Comparison of ENCODE assay signal across 7 cellular contexts in the genomic region with DNA sequence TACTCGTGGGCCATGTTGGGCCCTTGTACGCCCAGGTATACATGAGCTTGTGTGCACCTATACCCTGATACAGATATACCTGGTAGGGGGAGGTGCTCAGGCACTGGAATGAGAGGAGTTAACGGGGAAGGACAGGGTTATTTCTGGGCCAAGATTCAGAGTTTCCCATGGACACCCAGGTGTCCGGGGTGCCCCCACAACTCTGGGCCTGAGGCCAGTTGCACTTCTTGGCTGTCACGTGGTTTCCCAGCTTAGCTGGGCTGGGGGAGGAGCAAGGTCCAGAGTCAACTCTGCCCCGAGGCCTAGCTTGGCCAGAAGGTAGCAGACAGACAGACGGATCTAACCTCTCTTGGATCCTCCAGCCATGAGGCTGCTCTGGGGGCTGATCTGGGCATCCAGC. TPM values are rescaled to one million over a fixed set of nuclear protein-coding genes. Genes with fewer than 3 reads are reported as not detected.
DNase-seq lines count a peak whose midpoint lies in the region; ATAC-seq, FAIRE-seq and TF ChIP-seq lines count a peak whose summit lies in the region.
"Not testable (repeated sequence)": the region's sequence is repeated elsewhere in the genome, so short reads cannot be mapped to it uniquely, and the experiment has no call there.

C4A (plus strand) TSS at position 314 of the 400 bp plus-strand sequence; CDS start at position 365, 51 bp downstream.

- H4K20me1 ChIP-seq in SK-N-SH (ENCODE audit: insufficient read depth); HepG2 (ENCODE audit: insufficient read depth, low read length): not testable (repeated sequence)

- H3K9ac ChIP-seq in SK-N-SH; colonic mucosa (ENCODE audit: low read depth in 2 of 2, low read length in 2 of 2); HepG2 (ENCODE audit: insufficient read depth, low read depth, low read length): not testable (repeated sequence)

- not testable (repeated sequence) for BruUV-seq in HepG2 (replicated peaks; lab: Mats Ljungman, UMichigan)

- intact Hi-C loops in colonic mucosa (cut with DNase I); heart right ventricle (cut with DNase I); HepG2 (cut with micrococcal nuclease; ENCODE audit: unreplicated experiment); sigmoid colon (cut with DNase I); thyroid gland (cut with DNase I): not testable (repeated sequence)

- H2AFZ ChIP-seq in SK-N-SH (ENCODE audit: low read depth); HepG2 (ENCODE audit: low read length): not testable (repeated sequence)

- TF ChIP-seq RAD21 in SK-N-SH (IDR thresholded peaks at IDR 0.05; ENCODE audit: low read length); HepG2 (CRISPR knock-in tag; IDR thresholded peaks at IDR 0.05): not testable (repeated sequence)

- TF ChIP-seq POLR2A in HepG2 (IDR thresholded peaks at IDR 0.05; ENCODE audit: insufficient read depth in 1 of 2, low read depth in 2 of 2, low read length in 2 of 2); sigmoid colon (IDR thresholded peaks at IDR 0.05); thyroid gland (IDR thresholded peaks at IDR 0.05): not testable (repeated sequence)

- H3K36me3 ChIP-seq in SK-N-SH (replicated peaks in 1 of 2; ENCODE audit: control insufficient read depth in 1 of 2, insufficient read depth in 2 of 2, low read length in 1 of 2), result peaks cover 8 to 17% of the 10 kb centered on the region in 2 experiments
- not testable (repeated sequence) for H3K36me3 ChIP-seq in colonic mucosa; HepG2 (replicated peaks in 1 of 2; ENCODE audit: control insufficient read depth in 1 of 2, insufficient read depth in 2 of 2, low read length in 2 of 2); thyroid gland
- H3K36me3 ChIP-seq in heart right ventricle, result peaks cover 0 to 22% (median 8%) of the 10 kb centered on the region in 9 donors
- peaks cover 0 to 11% (median 9%) of the 10 kb centered on the region in 4 donors for H3K36me3 ChIP-seq in sigmoid colon

- H3K27me3 ChIP-seq in SK-N-SH (ENCODE audit: insufficient read depth); colonic mucosa; heart right ventricle; HepG2 (ENCODE audit: control insufficient read depth in 1 of 2, insufficient read depth in 2 of 2, low read length in 2 of 2); sigmoid colon; thyroid gland: not testable (repeated sequence)

- ATAC-seq in heart right ventricle (peak; percentile 60 to 95 (median 86)), HepG2 (peak; percentile 85), omental fat pad (ENCODE audit: low FRiP score) (peak; percentile 69)

- DNase-seq in SK-N-SH; colonic mucosa; heart right ventricle; HepG2 (ENCODE audit: low spot score); omental fat pad (ENCODE audit: low spot score); sigmoid colon; thyroid gland: not testable (repeated sequence)

- peak; percentile 64 for FAIRE-seq in HepG2 (lab: Jason Lieb, UNC)

- not testable (repeated sequence) for H3K79me2 ChIP-seq in SK-N-SH (ENCODE audit: insufficient read depth); HepG2 (ENCODE audit: insufficient read depth, low read length)

- TF ChIP-seq EP300 in SK-N-SH (IDR thresholded peaks at IDR 0.05; ENCODE audit: borderline replicate concordance in 1 of 2, low read depth in 1 of 2, low read length in 1 of 2); HepG2 (IDR thresholded peaks at IDR 0.05; ENCODE audit: low read depth in 2 of 2, low read length in 2 of 2); HepG2 (CRISPR knock-in tag; IDR thresholded peaks at IDR 0.05; ENCODE audit: borderline replicate concordance); sigmoid colon (IDR thresholded peaks at IDR 0.05): not testable (repeated sequence)

- CTCF ChIA-PET in SK-N-SH (lab: Yijun Ruan, JAX); HepG2 (lab: Yijun Ruan, JAX; ENCODE audit: low intra/inter-chr PET ratio, low total read pairs): not testable (repeated sequence)

- not testable (repeated sequence) for H3K27ac ChIP-seq in SK-N-SH (ENCODE audit: low read depth in 2 of 2, low read length in 1 of 2); colonic mucosa; heart right ventricle; HepG2 (ENCODE audit: extremely low read length, insufficient read depth, low read length); sigmoid colon; thyroid gland

- not testable (repeated sequence) for H3K9me2 ChIP-seq in SK-N-SH

- not testable (repeated sequence) for H3K4me2 ChIP-seq in SK-N-SH; HepG2 (ENCODE audit: low read depth, low read length)

- POLR2A ChIA-PET in SK-N-SH (lab: Yijun Ruan, JAX); HepG2 (lab: Yijun Ruan, JAX): not testable (repeated sequence)

- not testable (repeated sequence) for H3F3A ChIP-seq in SK-N-SH (replicated peaks; ENCODE audit: insufficient read depth)

- WGBS in SK-N-SH (ENCODE audit: low lambda C conversion rate), result no CpG with 5 or more reads among the region's 7 CpGs
- no CpG with 5 or more reads among the region's 7 CpGs for WGBS in heart right ventricle, 2 donors
- WGBS in HepG2 (ENCODE audit: low lambda C conversion rate), result no CpG with 5 or more reads among the region's 7 CpGs
- WGBS in sigmoid colon, 2 donors, result no CpG with 5 or more reads among the region's 7 CpGs
- WGBS in thyroid gland, 2 donors, result no CpG with 5 or more reads among the region's 7 CpGs

- not testable (repeated sequence) for TF ChIP-seq CTCF in SK-N-SH (IDR thresholded peaks at IDR 0.05); colonic mucosa (IDR thresholded peaks at IDR 0.05); heart right ventricle (IDR thresholded peaks at IDR 0.05); HepG2 (CRISPR knock-in tag; IDR thresholded peaks at IDR 0.05); omental fat pad (IDR thresholded peaks at IDR 0.05); sigmoid colon (IDR thresholded peaks at IDR 0.05); thyroid gland (IDR thresholded peaks at IDR 0.05)

- H3K4me1 ChIP-seq in SK-N-SH (ENCODE audit: control insufficient read depth in 1 of 2, insufficient read depth in 2 of 2, low read depth in 1 of 2, low read length in 1 of 2); colonic mucosa; heart right ventricle; HepG2 (ENCODE audit: insufficient read depth, low read length); sigmoid colon; thyroid gland: not testable (repeated sequence)

- in situ Hi-C loops in HepG2 (cut with HindIII; ENCODE audit: extremely low pct_ligation_motif_present, low pct_unique_long_range_greater_than_20kb), result not testable (repeated sequence)

- not testable (repeated sequence) for H3K9me3 ChIP-seq in SK-N-SH; colonic mucosa; heart right ventricle; HepG2 (ENCODE audit: low read length); sigmoid colon; thyroid gland

- not testable (repeated sequence) for H3K4me3 ChIP-seq in SK-N-SH (ENCODE audit: low read depth in 2 of 2, low read length in 1 of 2); colonic mucosa; heart right ventricle; HepG2 (replicated peaks in 1 of 3; ENCODE audit: insufficient read depth in 1 of 3, low read depth in 2 of 3, low read length in 3 of 3); sigmoid colon; thyroid gland (replicated peaks in 1 of 3)

RNA-seq across cellular contexts. Expression of gene C4A, which starts in this region (rescaled TPM):
- polyA plus RNA-seq in SK-N-SH (2012; rRNA removed) (9.9 and 11.4 TPM in 2 replicates), heart right ventricle (10 to 100 TPM; 30.1 to 36.9 TPM), HepG2 (2011; rRNA removed) (478 and 755 TPM in 2 replicates), sigmoid colon (10 to 100 TPM in 1 of 3 donors, 1 to 10 TPM in 2; 2.3 to 63.4 (median 3.0) TPM)
- polyA plus RNA-seq in SK-N-SH (2012; cell fraction: cytosol; rRNA removed), result 3.2 and 3.8 TPM in 2 replicates
- polyA plus RNA-seq in SK-N-SH (2012; cell fraction: nucleus; rRNA removed), result 42.5 and 64.3 TPM in 2 replicates
- total RNA-seq in colonic mucosa (10 to 100 TPM; 15.9 to 23.4 TPM), heart right ventricle (100 to 1,000 TPM in 2 of 10 donors, 10 to 100 TPM in 8; 35.4 to 367 (median 60.7) TPM), HepG2 (2016; rRNA removed; fragmentation: Illumina TruSeq; extraction: Trizol) (73.0 and 165 TPM in 2 replicates), omental fat pad (100 to 1,000 TPM in 3 of 4 donors, 10 to 100 TPM in 1; 16.6 to 652 (median 239) TPM), sigmoid colon (100 to 1,000 TPM in 3 of 4 donors, 10 to 100 TPM in 1; 46.7 to 254 (median 179) TPM), thyroid gland (100 to 1,000 TPM; 181 to 401 (median 227) TPM)
- 12.9 and 15.6 TPM in 2 replicates for total RNA-seq in HepG2 (2016; cell fraction: cytosol; rRNA removed; fragmentation: Illumina TruSeq; extraction: Trizol; ENCODE audit: low read depth)
- 48.4 and 166 TPM in 2 replicates for total RNA-seq in HepG2 (2016; cell fraction: insoluble cytoplasmic fraction; rRNA removed; fragmentation: Illumina TruSeq; extraction: Trizol)
- 23.4 and 27.0 TPM in 2 replicates for total RNA-seq in HepG2 (2016; cell fraction: membrane; rRNA removed; fragmentation: Illumina TruSeq; extraction: Trizol)
- 212 and 258 TPM in 2 replicates for total RNA-seq in HepG2 (2016; cell fraction: nucleus; rRNA removed; fragmentation: Illumina TruSeq; extraction: Trizol)
- polyA plus RNA-seq in HepG2 (2011; cell fraction: cytosol; rRNA removed), result 352 and 505 TPM in 2 replicates
- 1,207 and 1,448 TPM in 2 replicates for polyA plus RNA-seq in HepG2 (2011; cell fraction: nucleus; rRNA removed)
- 360 and 704 TPM in 2 replicates for polyA plus RNA-seq in HepG2 (2012)
- polyA plus RNA-seq in HepG2 (2016; cell fraction: cytosol; fragmentation: Illumina TruSeq; extraction: Trizol; ENCODE audit: low read depth), result 15.2 and 17.1 TPM in 2 replicates
- 70.0 and 102 TPM in 2 replicates for polyA plus RNA-seq in HepG2 (2016; cell fraction: insoluble cytoplasmic fraction; fragmentation: Illumina TruSeq; extraction: Trizol; ENCODE audit: low read depth)
- 17.2 and 22.6 TPM in 2 replicates for polyA plus RNA-seq in HepG2 (2016; cell fraction: membrane; fragmentation: Illumina TruSeq; extraction: Trizol; ENCODE audit: low read depth)
- polyA plus RNA-seq in HepG2 (2016; cell fraction: nucleus; fragmentation: Illumina TruSeq; extraction: Trizol; ENCODE audit: insufficient read depth, low read depth), result 542 and 543 TPM in 2 replicates
- 4.0 and 407 TPM in 2 replicates for polyA minus RNA-seq in HepG2 (2011; rRNA and poly(A)+ RNA removed; ENCODE audit: low replicate concordance)
- polyA minus RNA-seq in HepG2 (2011; cell fraction: cytosol; rRNA and poly(A)+ RNA removed), result 168 and 210 TPM in 2 replicates
- 349 and 437 TPM in 2 replicates for polyA minus RNA-seq in HepG2 (2011; cell fraction: nucleus; rRNA and poly(A)+ RNA removed)
